Comparison of ENCODE assay signal across 26 cellular contexts in genomic region chr9:92158097-92158601, GRCh38.
"Had no signal": no experiment of that assay in that cellular context is flagged by ENCODE, and none has a peak within 500 bp of the region (broad histone marks: within the 10 kb centered on the region; RNA-seq: fewer than 3 reads in every experiment).

No MANE protein-coding gene starts in this region.

- H3K9me3 ChIP-seq: esophagus squamous epithelium, gastrocnemius medialis, ovary, psoas muscle, transverse colon, upper lobe of right lung, uterus had no signal

- H3K4me1 ChIP-seq: gastrocnemius medialis, psoas muscle, upper lobe of right lung, uterus had no signal

- ATAC-seq: effector memory CD8-positive, alpha-beta T cell; gastrocnemius medialis; left lobe of liver; naive thymus-derived CD8-positive, alpha-beta T cell; psoas muscle; right cardiac atrium; stimulated activated memory B cell treated with anti-CD40 and anti-IgM and Interleukin-4, amounts not matched to agents 10 μg/mL and 1 μg/mL and 100 μg/mL, for 72 hours; stimulated activated naive CD8-positive, alpha-beta T cell treated with anti-CD3 and anti-CD28 coated beads, Interleukin-15, Interleukin-2, amounts not matched to agents 100 U/mL and 50 U/mL, for 24 hours; upper lobe of right lung had no signal

- DNase-seq: cerebellar nuclear complex; cortex of kidney; effector memory CD8-positive, alpha-beta T cell; erythroblast; esophagus squamous epithelium; gastrocnemius medialis; kidney; midbrain; naive thymus-derived CD8-positive, alpha-beta T cell; nephron progenitor cell; nucleus accumbens; ovary; psoas muscle; right cardiac atrium; small intestine; stimulated activated CD4-positive, alpha-beta T cell treated with anti-CD3 and anti-CD28 coated beads, Interleukin-12 subunit alpha, Interleukin-12 subunit beta, amount 100 ng/mL, for 4 hours; stimulated activated CD4-positive, alpha-beta T cell treated with anti-CD3 and anti-CD28 coated beads, Interleukin-2, amount 100 ng/mL, for 24 hours; stimulated activated CD4-positive, alpha-beta T cell treated with anti-CD3 and anti-CD28 coated beads, Interleukin-4, amount 100 ng/mL, for 24 hours; stimulated activated naive CD8-positive, alpha-beta T cell treated with anti-CD3 and anti-CD28 coated beads, Interleukin-15, Interleukin-2, amounts not matched to agents 100 U/mL and 50 U/mL, for 24 hours; transverse colon; upper lobe of right lung; uterus had no signal

- FAIRE-seq: endometrium, kidney, small intestine had no signal

- H3K4me3 ChIP-seq: esophagus squamous epithelium, gastrocnemius medialis, lung, ovary, psoas muscle, transverse colon, upper lobe of right lung, uterus had no signal

- H3K36me3 ChIP-seq: esophagus squamous epithelium, gastrocnemius medialis, ovary, transverse colon, upper lobe of right lung, uterus had no signal

- H3K27me3 ChIP-seq: gastrocnemius medialis, ovary, transverse colon, upper lobe of right lung, uterus had no signal

- H3K27ac ChIP-seq: esophagus squamous epithelium, gastrocnemius medialis, ovary, psoas muscle, transverse colon, upper lobe of right lung, uterus had no signal
